10 cellular contexts compared by ENCODE assay signal in the genomic region with DNA sequence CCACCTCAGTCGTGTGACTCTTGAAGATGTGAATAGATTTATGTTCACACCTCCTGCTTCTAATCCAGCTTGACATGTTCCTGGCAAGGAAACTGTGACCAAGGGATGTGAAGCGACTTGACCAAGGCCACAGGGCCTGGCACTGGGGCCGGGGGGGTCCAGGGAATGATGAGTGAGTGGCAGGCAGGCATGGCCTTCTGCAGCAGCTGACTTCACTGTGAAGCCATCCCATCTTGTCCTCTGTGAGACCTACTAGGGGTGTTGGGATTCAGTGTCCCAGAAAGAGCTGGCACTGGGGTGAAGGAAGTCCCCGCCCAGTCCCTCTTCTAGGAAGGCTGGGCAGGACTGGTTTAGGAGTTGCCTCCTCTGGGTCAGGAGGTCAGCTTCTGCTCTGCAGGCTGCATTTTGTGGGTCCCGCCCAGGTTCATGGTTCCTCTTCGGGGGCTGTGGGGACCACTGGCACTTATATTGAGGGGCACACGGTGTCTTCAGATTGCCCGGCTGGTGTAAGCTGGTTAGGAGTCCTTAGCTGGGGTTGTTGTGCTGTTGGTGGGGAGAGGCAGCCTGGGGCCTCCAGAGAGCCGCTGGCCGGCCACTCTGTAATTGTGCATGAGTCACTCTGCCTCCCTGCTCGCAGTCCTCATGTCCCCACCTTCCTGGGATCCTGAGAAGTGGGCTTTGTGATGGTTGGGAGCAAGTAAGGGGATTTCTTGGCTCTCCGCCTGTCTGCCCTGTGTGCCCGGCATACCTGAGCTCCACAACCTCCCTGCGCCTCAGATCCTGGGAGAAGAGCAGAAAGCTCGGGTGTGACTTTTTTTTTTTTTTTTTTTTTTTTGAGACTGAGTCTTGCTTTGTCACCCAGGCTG. TPM values are rescaled to one million over a fixed set of nuclear protein-coding genes. Genes with fewer than 3 reads are reported as not detected.
A peak's percentile ranks its signal among the peaks of the same experiment; 100 is the strongest.
DNase-seq lines count a peak whose midpoint lies in the region; ATAC-seq and TF ChIP-seq lines count a peak whose summit lies in the region.
"Had no signal": no experiment of that assay in that cellular context is flagged by ENCODE, and none has a peak within 500 bp of the region (broad histone marks: within the 10 kb centered on the region; RNA-seq: fewer than 3 reads in every experiment).

No MANE protein-coding gene starts in this region.

- H3K4me1 ChIP-seq in gastrocnemius medialis = peaks cover 90 to 96% of the 10 kb centered on the region in 2 donors

- no peak for TF ChIP-seq CTCF in glutamatergic neuron (IDR thresholded peaks at IDR 0.05; ENCODE audit: partially characterized antibody, unreplicated experiment)
- TF ChIP-seq CTCF in gastrocnemius medialis (IDR thresholded peaks at IDR 0.05 in 4 of 5, conservative IDR thresholded peaks at IDR 0.05 in 1 of 5) = no peak

- intact Hi-C loops in gastrocnemius medialis (cut with DNase I; ENCODE audit: low total_unique reads) = loop anchor here (2.0 to 5.0 kb wide), 3 partner anchors 33 to 193 kb away; no protein-coding TSS in a partner anchor

- peak overlapping the region; percentile 77 for H3K4me3 Mint-ChIP-seq in glutamatergic neuron (ENCODE audit: unreplicated experiment)
- no peak overlapping the region for H3K4me3 Mint-ChIP-seq in stimulated activated naive B cell treated with anti-CD40 and anti-IgM and Interleukin-4, amounts not matched to agents 10 μg/mL and 1 μg/mL and 100 μg/mL, for 72 hours

- DNase-seq in EL = peak; percentile 84
- DNase-seq in SW480 (ENCODE audit: low spot score) = peak; percentile 37
- no peak for DNase-seq in glutamatergic neuron
- peak; percentile 78 to 87 for DNase-seq in gastrocnemius medialis
- DNase-seq in stimulated activated naive B cell treated with anti-CD40 and anti-IgM and Interleukin-4, amounts not matched to agents 10 μg/mL and 1 μg/mL and 100 μg/mL, for 72 hours = no peak
- no peak for DNase-seq in activated CD4-positive, CD25-positive, alpha-beta regulatory T cell (lab: John Stamatoyannopoulos, UW)
- DNase-seq in NCI-H526 (lab: John Stamatoyannopoulos, UW) = no peak
- no peak for DNase-seq in activated naive CD4-positive, alpha-beta T cell (lab: John Stamatoyannopoulos, UW)
- DNase-seq: NCI-H524 had no signal

- H3K27me3 ChIP-seq in gastrocnemius medialis = no peaks in the 10 kb centered on the region

- no peak overlapping the region for H3K4me3 ChIP-seq in gastrocnemius medialis

- ATAC-seq in gastrocnemius medialis = peak; percentile 49 to 57
- no peak for ATAC-seq in stimulated activated naive B cell treated with anti-CD40 and anti-IgM and Interleukin-4, amounts not matched to agents 10 μg/mL and 1 μg/mL and 100 μg/mL, for 72 hours (replicated peaks)
- ATAC-seq: activated CD4-positive, CD25-positive, alpha-beta regulatory T cell treated with anti-CD3 and anti-CD28 coated beads, Interleukin-2, amount 50 U/mL, for 24 hours had no signal

- H3K9me3 ChIP-seq in gastrocnemius medialis = no peaks in the 10 kb centered on the region

- peak overlapping the region; percentile 90 to 95 (median 94) for H3K27ac ChIP-seq in gastrocnemius medialis

- peak overlapping the region; percentile 11 for H3K27ac Mint-ChIP-seq in glutamatergic neuron (ENCODE audit: unreplicated experiment)
- H3K27ac Mint-ChIP-seq in stimulated activated naive B cell treated with anti-CD40 and anti-IgM and Interleukin-4, amounts not matched to agents 10 μg/mL and 1 μg/mL and 100 μg/mL, for 72 hours = no peak overlapping the region

- H3K27me3 Mint-ChIP-seq in glutamatergic neuron (ENCODE audit: unreplicated experiment) = peaks cover 16% of the 10 kb centered on the region
- peaks cover 25 to 44% of the 10 kb centered on the region in 2 donors for H3K27me3 Mint-ChIP-seq in stimulated activated naive B cell treated with anti-CD40 and anti-IgM and Interleukin-4, amounts not matched to agents 10 μg/mL and 1 μg/mL and 100 μg/mL, for 72 hours

- H3K4me1 Mint-ChIP-seq in glutamatergic neuron (ENCODE audit: low read depth, unreplicated experiment) = peaks cover 54% of the 10 kb centered on the region
- peaks cover 31 to 67% of the 10 kb centered on the region in 2 donors for H3K4me1 Mint-ChIP-seq in stimulated activated naive B cell treated with anti-CD40 and anti-IgM and Interleukin-4, amounts not matched to agents 10 μg/mL and 1 μg/mL and 100 μg/mL, for 72 hours

- no peaks in the 10 kb centered on the region for H3K36me3 ChIP-seq in gastrocnemius medialis

- peak in 1 of 2 donors; percentile 27 for TF ChIP-seq POLR2A in gastrocnemius medialis (IDR thresholded peaks at IDR 0.05)

- H3K36me3 Mint-ChIP-seq in glutamatergic neuron (ENCODE audit: unreplicated experiment) = no peaks in the 10 kb centered on the region
- peaks cover 2 to 5% of the 10 kb centered on the region in 2 donors for H3K36me3 Mint-ChIP-seq in stimulated activated naive B cell treated with anti-CD40 and anti-IgM and Interleukin-4, amounts not matched to agents 10 μg/mL and 1 μg/mL and 100 μg/mL, for 72 hours

- peaks cover 15% of the 10 kb centered on the region for H3K9me3 Mint-ChIP-seq in glutamatergic neuron (ENCODE audit: unreplicated experiment)
- H3K9me3 Mint-ChIP-seq in stimulated activated naive B cell treated with anti-CD40 and anti-IgM and Interleukin-4, amounts not matched to agents 10 μg/mL and 1 μg/mL and 100 μg/mL, for 72 hours = peaks cover 3% of the 10 kb centered on the region in 2 donors

- in situ Hi-C loops in gastrocnemius medialis (cut with MboI; ENCODE audit: low sequenced_read_pairs in 4 of 4) = loop anchor here in 2 of 4 donors (5.0 to 25.0 kb wide), 4 partner anchors 68 to 1042 kb away; a partner anchor contains a TSS

RNA-seq across cellular contexts. Expression of a gene that starts 11.0 kb away (rescaled TPM):
- total RNA-seq in glutamatergic neuron (ENCODE audit: unreplicated experiment) = 230 TPM
- 10 to 100 TPM; 22.7 to 37.5 (median 31.7) TPM for total RNA-seq in gastrocnemius medialis

Comparison
In these comparisons a context has a peak if more than half of its experiments do, and no peak if none do; other contexts are left out.
1. DNase-seq: peak in EL (single experiment), SW480 (single experiment) and gastrocnemius medialis (2 of 2); none in glutamatergic neuron (single experiment), stimulated activated naive B cell treated with anti-CD40 and anti-IgM and Interleukin-4, amounts not matched to agents 10 μg/mL and 1 μg/mL and 100 μg/mL, for 72 hours (single experiment), activated CD4-positive, CD25-positive, alpha-beta regulatory T cell (0 of 4), NCI-H526 (0 of 2) and activated naive CD4-positive, alpha-beta T cell (0 of 4).
2. ATAC-seq: peak in gastrocnemius medialis (2 of 2); none in stimulated activated naive B cell treated with anti-CD40 and anti-IgM and Interleukin-4, amounts not matched to agents 10 μg/mL and 1 μg/mL and 100 μg/mL, for 72 hours (0 of 2).